8 cellular contexts compared by ENCODE assay signal in genomic region chr7:141073641-141074161, GRCh38. TPM values are rescaled to one million over a fixed set of nuclear protein-coding genes. Genes with fewer than 3 reads are reported as not detected.
DNase-seq lines count a peak whose midpoint lies in the region; ATAC-seq lines count a peak whose summit lies in the region.

Gene TMEM178B (plus strand): TSS chr7:141074064.

- H3K27me3 ChIP-seq in BLaER1 treated with 17β-estradiol and CSF1 and Interleukin-3, amounts not matched to agents 10 nM and 100 nM, result peaks cover 69 to 88% (median 74%) of the 10 kb centered on the region in 11 experiments

- CTCF ChIA-PET in activated naive CD4-positive, alpha-beta T cell treated with anti-CD3 and anti-CD28 coated beads for 36 hours (lab: Charles Lee), result no interaction called here

- peaks cover 18 to 37% (median 34%) of the 10 kb centered on the region in 10 experiments for H3K4me1 ChIP-seq in BLaER1 treated with 17β-estradiol and CSF1 and Interleukin-3, amounts not matched to agents 10 nM and 100 nM

- H3K4me3 ChIP-seq in BLaER1 treated with 17β-estradiol and CSF1 and Interleukin-3, amounts not matched to agents 10 nM and 100 nM, result peak within 1 kb of the TSS; percentile 52 to 70 (median 61)

- H3K27me3 Mint-ChIP-seq in activated naive CD4-positive, alpha-beta T cell treated with anti-CD3 and anti-CD28 coated beads for 36 hours (ENCODE audit: low read depth), result peaks cover 48% of the 10 kb centered on the region

- no peaks in the 10 kb centered on the region for H3K36me3 Mint-ChIP-seq in activated naive CD4-positive, alpha-beta T cell treated with anti-CD3 and anti-CD28 coated beads for 36 hours (ENCODE audit: low read depth)

- peak within 1 kb of the TSS in 10 of 11 experiments; percentile 24 to 56 (median 45); a peak in 13 of 22 replicates for H3K9ac ChIP-seq in BLaER1 treated with 17β-estradiol and CSF1 and Interleukin-3, amounts not matched to agents 10 nM and 100 nM

- no peaks in the 10 kb centered on the region for H3K36me3 ChIP-seq in BLaER1 treated with 17β-estradiol and CSF1 and Interleukin-3, amounts not matched to agents 10 nM and 100 nM

- DNase-seq in activated naive CD4-positive, alpha-beta T cell treated with anti-CD3 and anti-CD28 coated beads for 36 hours, result peak; percentile 31
- DNase-seq in left cardiac atrium (no peak), retina (peak; percentile 87)

- H4K20me1 ChIP-seq in BLaER1 treated with 17β-estradiol and CSF1 and Interleukin-3, amounts not matched to agents 10 nM and 100 nM, result peaks cover 0 to 34% (median 13%) of the 10 kb centered on the region in 11 experiments; a peak in 13 of 22 replicates

- H3K27ac ChIP-seq in BLaER1 treated with 17β-estradiol and CSF1 and Interleukin-3, amounts not matched to agents 10 nM and 100 nM, result no peak within 1 kb of the TSS

- H3K27ac Mint-ChIP-seq in activated naive CD4-positive, alpha-beta T cell treated with anti-CD3 and anti-CD28 coated beads for 36 hours, result no peak within 1 kb of the TSS

- H3K4me2 ChIP-seq in BLaER1 treated with 17β-estradiol and CSF1 and Interleukin-3, amounts not matched to agents 10 nM and 100 nM, result peak within 1 kb of the TSS; percentile 80 to 98 (median 96)

- ATAC-seq in HG02759 (IDR thresholded peaks at IDR 0.05; ENCODE audit: unreplicated experiment), result peak; percentile 40
- ATAC-seq in left cardiac atrium, result peak in 1 of 2 donors; percentile 19
- no peak for ATAC-seq in HG02610 (IDR thresholded peaks at IDR 0.05; ENCODE audit: unreplicated experiment)
- ATAC-seq in GM18870 (IDR thresholded peaks at IDR 0.05; ENCODE audit: unreplicated experiment), result no peak
- ATAC-seq in HG02763 (IDR thresholded peaks at IDR 0.05; ENCODE audit: unreplicated experiment), result no peak

- H3K9me3 Mint-ChIP-seq in activated naive CD4-positive, alpha-beta T cell treated with anti-CD3 and anti-CD28 coated beads for 36 hours, result no peaks in the 10 kb centered on the region

- peaks cover 15% of the 10 kb centered on the region for H3K4me1 Mint-ChIP-seq in activated naive CD4-positive, alpha-beta T cell treated with anti-CD3 and anti-CD28 coated beads for 36 hours (ENCODE audit: low read depth)

- intact Hi-C loops in activated naive CD4-positive, alpha-beta T cell treated with anti-CD3 and anti-CD28 coated beads for 36 hours (cut with micrococcal nuclease), result loop anchor here (2.0 to 10.0 kb wide), 3 partner anchors 59 to 664 kb away; partner anchors contain the start of genes MRPS33 and SSBP1
- intact Hi-C loops in left cardiac atrium (cut with DNase I), result loop anchor here in 1 of 2 donors (10.0 kb wide), 1 partner anchor 141 kb away; no protein-coding TSS in a partner anchor

- H3K9me3 ChIP-seq in BLaER1 treated with 17β-estradiol and CSF1 and Interleukin-3, amounts not matched to agents 10 nM and 100 nM (replicated peaks in 1 of 11), result no peaks in the 10 kb centered on the region

- peak within 1 kb of the TSS; percentile 64 for H3K4me3 Mint-ChIP-seq in activated naive CD4-positive, alpha-beta T cell treated with anti-CD3 and anti-CD28 coated beads for 36 hours

RNA-seq across cellular contexts. Expression of gene TMEM178B, which starts in this region (rescaled TPM):
- under 1 TPM; 0.05 TPM for total RNA-seq in activated naive CD4-positive, alpha-beta T cell treated with anti-CD3 and anti-CD28 coated beads for 36 hours
- total RNA-seq in left cardiac atrium, result 10 to 100 TPM; 24.4 to 29.9 TPM

Comparison
In these comparisons a context has a peak if more than half of its experiments do, and no peak if none do; other contexts are left out.
1. RNA of gene TMEM178B (total RNA-seq): 24.4 to 29.9 TPM in left cardiac atrium; 0.05 TPM in activated naive CD4-positive, alpha-beta T cell treated with anti-CD3 and anti-CD28 coated beads for 36 hours; every median in the first group is over 10 times any median in the second.
2. Peak in DNase-seq in activated naive CD4-positive, alpha-beta T cell treated with anti-CD3 and anti-CD28 coated beads for 36 hours; RNA of the gene not detected or under 1 TPM.